ENCODE assay signal across 14 cellular contexts in the genomic region with DNA sequence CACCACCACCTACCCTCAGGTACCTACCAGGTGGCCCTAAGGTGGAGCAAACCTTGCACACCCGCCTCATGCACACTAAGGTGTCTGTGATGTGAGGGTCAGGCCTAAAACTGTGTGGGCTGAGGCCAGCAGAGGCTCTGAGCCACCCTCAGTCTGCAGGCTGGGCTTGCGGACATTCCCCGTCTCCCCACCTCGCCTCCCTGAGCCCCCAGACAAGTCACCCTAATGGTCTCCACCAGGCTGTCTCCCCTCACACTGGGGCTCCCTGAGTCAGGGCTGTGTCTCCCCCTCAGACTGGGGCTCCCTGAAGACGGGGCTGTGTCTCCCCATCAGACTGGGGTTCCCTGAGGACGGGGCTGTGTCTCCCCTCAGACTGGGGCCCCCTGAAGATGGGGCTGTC. TPM values are rescaled to one million over a fixed set of nuclear protein-coding genes. Genes with fewer than 3 reads are reported as not detected.
"Had no signal": no experiment of that assay in that cellular context is flagged by ENCODE, and none has a peak within 500 bp of the region (broad histone marks: within the 10 kb centered on the region; RNA-seq: fewer than 3 reads in every experiment).

No MANE protein-coding gene starts in this region.

- ATAC-seq: activated CD4-positive, alpha-beta T cell treated with anti-CD3 and anti-CD28 coated beads for 36 hours; pancreas; sciatic nerve; stimulated activated naive B cell treated with anti-CD40 and anti-IgM and Interleukin-4, amounts not matched to agents 10 μg/mL and 1 μg/mL and 100 μg/mL, for 72 hours had no signal

- H3K36me3 ChIP-seq: ascending aorta, breast epithelium, lower lobe of right lung, pancreas had no signal

- H3K4me1 ChIP-seq: ascending aorta, breast epithelium, lower lobe of right lung, pancreas had no signal

- H3K4me3 ChIP-seq: ascending aorta, breast epithelium, lower lobe of right lung, pancreas had no signal

- DNase-seq: activated CD4-positive, alpha-beta T cell treated with anti-CD3 and anti-CD28 coated beads for 36 hours; activated CD4-positive, alpha-beta T cell treated with anti-CD3 and anti-CD28 coated beads, Interleukin-2, amount 50 U/mL, for 48 hours; activated gamma-delta T cell; dermis blood vessel endothelial cell; foreskin fibroblast; left cardiac atrium; lower lobe of right lung; midbrain; pancreas; stimulated activated naive B cell treated with anti-CD40 and anti-IgM and Interleukin-4, amounts not matched to agents 10 μg/mL and 1 μg/mL and 100 μg/mL, for 72 hours had no signal

- H3K27ac ChIP-seq: ascending aorta, breast epithelium, epithelial cell of prostate, lower lobe of right lung, pancreas had no signal

- H3K9me3 ChIP-seq: ascending aorta, pancreas had no signal

- H3K27me3 ChIP-seq: ascending aorta, breast epithelium, pancreas had no signal

RNA-seq across cellular contexts. Expression of a gene that starts 12.5 kb away (rescaled TPM):
- total RNA-seq: activated CD4-positive, alpha-beta T cell treated with anti-CD3 and anti-CD28 coated beads for 36 hours had no signal
